Comparison of ENCODE assay signal across 23 cellular contexts in the genomic region with DNA sequence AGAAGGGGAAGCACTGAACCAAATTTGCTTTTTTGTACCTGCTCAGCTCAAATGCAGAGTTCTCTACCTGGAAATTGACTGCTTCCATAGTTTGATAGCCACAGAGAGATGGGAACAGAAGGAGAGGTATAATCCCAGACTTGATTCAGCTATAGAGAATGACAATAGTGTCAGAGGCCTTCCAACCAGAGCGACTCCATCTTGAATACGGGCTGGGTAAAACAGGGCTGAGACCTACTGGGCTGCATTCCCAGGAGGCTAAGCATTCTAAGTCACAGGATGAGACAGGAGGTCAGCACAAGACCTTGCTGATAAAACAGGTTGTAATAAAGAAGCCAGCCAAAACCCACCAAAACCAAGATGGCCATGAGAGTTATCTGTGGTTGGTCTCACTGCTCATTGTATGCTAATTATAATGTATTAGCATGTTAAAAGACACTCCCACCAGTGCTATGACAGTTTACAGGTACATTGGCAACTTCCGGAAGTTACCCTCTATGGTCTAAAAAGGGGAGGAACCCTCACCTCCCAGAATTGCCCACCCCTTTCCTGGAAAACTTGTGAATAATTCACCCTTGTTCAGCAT. TPM values are rescaled to one million over a fixed set of nuclear protein-coding genes. Genes with fewer than 3 reads are reported as not detected.
"Had no signal": no experiment of that assay in that cellular context is flagged by ENCODE, and none has a peak within 500 bp of the region (broad histone marks: within the 10 kb centered on the region; RNA-seq: fewer than 3 reads in every experiment).

No MANE protein-coding gene starts in this region.

- H3K36me3 Mint-ChIP-seq: naive thymus-derived CD8-positive, alpha-beta T cell had no signal

- H3K4me1 ChIP-seq: suprapubic skin had no signal

- H3K4me1 Mint-ChIP-seq: activated naive CD8-positive, alpha-beta T cell treated with anti-CD3 and anti-CD28 coated beads, Interleukin-2, amount 50 U/mL, for 24 hours; activated T-helper 17 cell treated with anti-CD3 and anti-CD28 coated beads, Interleukin-2, amount 50 U/mL, for 72 hours; naive thymus-derived CD8-positive, alpha-beta T cell had no signal

- DNase-seq: activated CD4-positive, alpha-beta T cell treated with anti-CD3 and anti-CD28 coated beads, Interleukin-2, amount 50 U/mL, for 4 hours; activated CD4-positive, CD25-positive, alpha-beta regulatory T cell treated with anti-CD3 and anti-CD28 coated beads, Interleukin-2, amount 50 U/mL, for 72 hours; activated naive CD4-positive, alpha-beta T cell treated with Interleukin-2 at 50 U/mL for 16 hours; activated naive CD8-positive, alpha-beta T cell treated with anti-CD3 and anti-CD28 coated beads, Interleukin-2, amount 50 U/mL, for 24 hours; activated T-cell treated with anti-CD3 and anti-CD28 coated beads for 4 hours; aorta; dermis blood vessel endothelial cell; effector memory CD8-positive, alpha-beta T cell; gastrocnemius medialis; heart left ventricle; left cardiac atrium; mucosa of descending colon; naive thymus-derived CD8-positive, alpha-beta T cell; nucleus accumbens; right cardiac atrium; small intestine; T-helper 9 cell had no signal

- H3K27me3 Mint-ChIP-seq: activated naive CD8-positive, alpha-beta T cell treated with anti-CD3 and anti-CD28 coated beads, Interleukin-2, amount 50 U/mL, for 24 hours; activated T-helper 17 cell treated with anti-CD3 and anti-CD28 coated beads, Interleukin-2, amount 50 U/mL, for 72 hours; effector memory CD8-positive, alpha-beta T cell; stimulated activated naive CD8-positive, alpha-beta T cell treated with anti-CD3 and anti-CD28 coated beads, Interleukin-15, Interleukin-2, amounts not matched to agents 100 ng/mL and 50 ng/mL, for 24 hours had no signal

- H3K27ac ChIP-seq: epithelial cell of prostate, gastrocnemius medialis, heart left ventricle, suprapubic skin had no signal

- ATAC-seq: activated naive CD8-positive, alpha-beta T cell treated with anti-CD3 and anti-CD28 coated beads, Interleukin-2, amount 50 U/mL, for 24 hours; activated T-helper 17 cell treated with anti-CD3 and anti-CD28 coated beads, Interleukin-2, amount 50 U/mL, for 72 hours; effector memory CD8-positive, alpha-beta T cell; gastrocnemius medialis; heart left ventricle; left cardiac atrium; mucosa of descending colon; naive thymus-derived CD8-positive, alpha-beta T cell; right cardiac atrium had no signal

- H3K4me3 ChIP-seq: gastrocnemius medialis, heart left ventricle, lung, mucosa of descending colon, suprapubic skin had no signal

- H3K27me3 ChIP-seq: gastrocnemius medialis, heart left ventricle, suprapubic skin had no signal

- H3K9me3 Mint-ChIP-seq: activated naive CD8-positive, alpha-beta T cell treated with anti-CD3 and anti-CD28 coated beads, Interleukin-2, amount 50 U/mL, for 24 hours; activated T-helper 17 cell treated with anti-CD3 and anti-CD28 coated beads, Interleukin-2, amount 50 U/mL, for 72 hours; effector memory CD8-positive, alpha-beta T cell; naive thymus-derived CD8-positive, alpha-beta T cell; stimulated activated naive CD8-positive, alpha-beta T cell treated with anti-CD3 and anti-CD28 coated beads, Interleukin-15, Interleukin-2, amounts not matched to agents 100 ng/mL and 50 ng/mL, for 24 hours had no signal

- H3K27ac Mint-ChIP-seq: activated naive CD8-positive, alpha-beta T cell treated with anti-CD3 and anti-CD28 coated beads, Interleukin-2, amount 50 U/mL, for 24 hours; activated T-helper 17 cell treated with anti-CD3 and anti-CD28 coated beads, Interleukin-2, amount 50 U/mL, for 72 hours; effector memory CD8-positive, alpha-beta T cell; naive thymus-derived CD8-positive, alpha-beta T cell; stimulated activated naive CD8-positive, alpha-beta T cell treated with anti-CD3 and anti-CD28 coated beads, Interleukin-15, Interleukin-2, amounts not matched to agents 100 ng/mL and 50 ng/mL, for 24 hours had no signal

- H3K4me3 Mint-ChIP-seq: activated naive CD8-positive, alpha-beta T cell treated with anti-CD3 and anti-CD28 coated beads, Interleukin-2, amount 50 U/mL, for 24 hours; activated T-helper 17 cell treated with anti-CD3 and anti-CD28 coated beads, Interleukin-2, amount 50 U/mL, for 72 hours; effector memory CD8-positive, alpha-beta T cell; naive thymus-derived CD8-positive, alpha-beta T cell; stimulated activated naive CD8-positive, alpha-beta T cell treated with anti-CD3 and anti-CD28 coated beads, Interleukin-15, Interleukin-2, amounts not matched to agents 100 ng/mL and 50 ng/mL, for 24 hours had no signal

- FAIRE-seq: bronchial epithelial cell, small intestine had no signal

- H3K36me3 ChIP-seq: gastrocnemius medialis, heart left ventricle, suprapubic skin had no signal

- H3K9me3 ChIP-seq: gastrocnemius medialis, heart left ventricle, mucosa of descending colon, suprapubic skin had no signal

RNA-seq across cellular contexts. Expression of a gene that starts 42.7 kb away (rescaled TPM):
- total RNA-seq: naive thymus-derived CD8-positive, alpha-beta T cell had no signal
- polyA plus RNA-seq: naive thymus-derived CD8-positive, alpha-beta T cell had no signal
